ENCODE assay signal across 3 cellular contexts in the genomic region with DNA sequence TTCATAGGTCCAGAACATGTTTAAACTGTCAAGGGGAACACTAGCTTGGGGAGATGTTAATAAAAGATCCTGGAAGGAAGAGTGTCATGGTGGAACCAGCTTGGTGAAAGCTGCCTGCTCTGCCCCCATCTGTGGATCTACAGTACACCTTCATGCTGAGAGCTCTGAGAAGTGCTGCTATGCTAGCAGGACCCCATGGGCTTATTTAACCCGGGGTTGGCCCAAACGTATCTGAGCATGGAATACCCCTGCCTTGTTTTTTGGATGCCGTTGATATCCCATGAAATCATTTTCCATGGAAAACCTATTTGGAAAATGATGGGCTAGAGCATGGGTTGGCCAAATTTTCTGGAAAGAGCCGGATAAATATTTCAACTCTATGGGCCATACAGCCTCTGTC.
"Had no signal": no experiment of that assay in that cellular context is flagged by ENCODE, and none has a peak within 500 bp of the region (broad histone marks: within the 10 kb centered on the region; RNA-seq: fewer than 3 reads in every experiment).

No MANE protein-coding gene starts in this region.

- H3K4me3 ChIP-seq: GM12878 had no signal

- DNase-seq: GDM1, GF-D8 had no signal
